28 cellular contexts compared by ENCODE assay signal in genomic region chr2:15863494-15864175, GRCh38.
"Had no signal": no experiment of that assay in that cellular context is flagged by ENCODE, and none has a peak within 500 bp of the region (broad histone marks: within the 10 kb centered on the region; RNA-seq: fewer than 3 reads in every experiment).

No MANE protein-coding gene starts in this region.

- H3K36me3 Mint-ChIP-seq: stimulated activated effector memory CD8-positive, alpha-beta T cell treated with anti-CD3 and anti-CD28 coated beads, Interleukin-12 subunit alpha, Interleukin-12 subunit beta, amount 100 ng/mL, for 72 hours; stimulated activated memory B cell treated with anti-CD40 and anti-IgM and Interleukin-4, amounts not matched to agents 10 μg/mL and 1 μg/mL and 100 μg/mL, for 72 hours; stimulated activated naive B cell treated with anti-CD40 and anti-IgM and Interleukin-4, amounts not matched to agents 10 μg/mL and 1 μg/mL and 100 μg/mL, for 72 hours; type B pancreatic cell had no signal

- H3K4me3 Mint-ChIP-seq: stimulated activated effector memory CD8-positive, alpha-beta T cell treated with anti-CD3 and anti-CD28 coated beads, Interleukin-12 subunit alpha, Interleukin-12 subunit beta, amount 100 ng/mL, for 72 hours; stimulated activated memory B cell treated with anti-CD40 and anti-IgM and Interleukin-4, amounts not matched to agents 10 μg/mL and 1 μg/mL and 100 μg/mL, for 72 hours; stimulated activated naive B cell treated with anti-CD40 and anti-IgM and Interleukin-4, amounts not matched to agents 10 μg/mL and 1 μg/mL and 100 μg/mL, for 72 hours; stimulated activated naive CD8-positive, alpha-beta T cell treated with anti-CD3 and anti-CD28 coated beads, Interleukin-15, amount 100 ng/mL, for 72 hours; stimulated activated naive CD8-positive, alpha-beta T cell treated with anti-CD3 and anti-CD28 coated beads, Interleukin-15, Interleukin-2, amounts not matched to agents 100 ng/mL and 50 ng/mL, for 24 hours; type B pancreatic cell had no signal

- H3K4me3 ChIP-seq: stomach, suprapubic skin, testis, thoracic aorta, thyroid gland, tibial artery, tibial nerve, transverse colon, upper lobe of left lung, upper lobe of right lung, uterus, vagina had no signal

- H3K27me3 ChIP-seq: stomach, testis, thyroid gland, tibial nerve, transverse colon, upper lobe of left lung, upper lobe of right lung, uterus, vagina had no signal

- H3K9me3 Mint-ChIP-seq: stimulated activated effector memory CD8-positive, alpha-beta T cell treated with anti-CD3 and anti-CD28 coated beads, Interleukin-12 subunit alpha, Interleukin-12 subunit beta, amount 100 ng/mL, for 72 hours; stimulated activated naive CD8-positive, alpha-beta T cell treated with anti-CD3 and anti-CD28 coated beads, Interleukin-15, amount 100 ng/mL, for 72 hours; type B pancreatic cell had no signal

- H3K4me1 Mint-ChIP-seq: stimulated activated effector memory CD8-positive, alpha-beta T cell treated with anti-CD3 and anti-CD28 coated beads, Interleukin-12 subunit alpha, Interleukin-12 subunit beta, amount 100 ng/mL, for 72 hours; stimulated activated memory B cell treated with anti-CD40 and anti-IgM and Interleukin-4, amounts not matched to agents 10 μg/mL and 1 μg/mL and 100 μg/mL, for 72 hours; stimulated activated naive B cell treated with anti-CD40 and anti-IgM and Interleukin-4, amounts not matched to agents 10 μg/mL and 1 μg/mL and 100 μg/mL, for 72 hours; stimulated activated naive CD8-positive, alpha-beta T cell treated with anti-CD3 and anti-CD28 coated beads, Interleukin-15, amount 100 ng/mL, for 72 hours had no signal

- H3K4me1 ChIP-seq: stomach, suprapubic skin, testis, tibial artery, tibial nerve, transverse colon, upper lobe of left lung, upper lobe of right lung, uterus, vagina had no signal

- H3K36me3 ChIP-seq: stomach, suprapubic skin, thoracic aorta, thyroid gland, tibial artery, tibial nerve, transverse colon, upper lobe of left lung, upper lobe of right lung, uterus, vagina had no signal

- DNase-seq: stimulated activated CD4-positive, alpha-beta T cell treated with anti-CD3 and anti-CD28 coated beads, Interleukin-2, amount 100 ng/mL, for 48 hours; stimulated activated CD4-positive, alpha-beta T cell treated with anti-CD3 and anti-CD28 coated beads, Interleukin-4, amount 100 ng/mL, for 1 hour; stimulated activated CD4-positive, alpha-beta T cell treated with anti-CD3 and anti-CD28 coated beads, Interleukin-4, amount 100 ng/mL, for 24 hours; stimulated activated CD4-positive, alpha-beta T cell treated with anti-CD3 and anti-CD28 coated beads, Interleukin-4, amount 100 ng/mL, for 4 hours; stimulated activated CD8-positive, alpha-beta memory T cell treated with anti-CD3 and anti-CD28 coated beads, Interleukin-4, amount 100 ng/mL, for 48 hours; stimulated activated naive B cell treated with anti-CD40 and anti-IgM and Interleukin-4, amounts not matched to agents 10 μg/mL and 1 μg/mL and 100 μg/mL, for 72 hours; stimulated activated naive CD4-positive, alpha-beta T cell; stimulated activated naive CD4-positive, alpha-beta T cell treated with Interleukin-2 at 50 U/mL for 16 hours; stimulated activated naive CD8-positive, alpha-beta T cell treated with anti-CD3 and anti-CD28 coated beads, Interleukin-15, amount 100 ng/mL, for 72 hours; stimulated activated naive CD8-positive, alpha-beta T cell treated with anti-CD3 and anti-CD28 coated beads, Interleukin-15, Interleukin-2, amounts not matched to agents 100 U/mL and 50 U/mL, for 24 hours; stomach; substantia nigra; testis; thyroid gland; tibial artery; transverse colon; trophoblast cell; upper lobe of left lung; upper lobe of right lung; uterus had no signal

- H3K27ac Mint-ChIP-seq: stimulated activated effector memory CD8-positive, alpha-beta T cell treated with anti-CD3 and anti-CD28 coated beads, Interleukin-12 subunit alpha, Interleukin-12 subunit beta, amount 100 ng/mL, for 72 hours; stimulated activated memory B cell treated with anti-CD40 and anti-IgM and Interleukin-4, amounts not matched to agents 10 μg/mL and 1 μg/mL and 100 μg/mL, for 72 hours; stimulated activated naive B cell treated with anti-CD40 and anti-IgM and Interleukin-4, amounts not matched to agents 10 μg/mL and 1 μg/mL and 100 μg/mL, for 72 hours; stimulated activated naive CD8-positive, alpha-beta T cell treated with anti-CD3 and anti-CD28 coated beads, Interleukin-15, amount 100 ng/mL, for 72 hours; stimulated activated naive CD8-positive, alpha-beta T cell treated with anti-CD3 and anti-CD28 coated beads, Interleukin-15, Interleukin-2, amounts not matched to agents 100 ng/mL and 50 ng/mL, for 24 hours; type B pancreatic cell had no signal

- H3K27me3 Mint-ChIP-seq: stimulated activated naive CD8-positive, alpha-beta T cell treated with anti-CD3 and anti-CD28 coated beads, Interleukin-15, amount 100 ng/mL, for 72 hours; type B pancreatic cell had no signal

- H3K9me3 ChIP-seq: suprapubic skin, testis, thoracic aorta, thyroid gland, transverse colon, upper lobe of left lung, upper lobe of right lung, uterus, vagina had no signal
